In the genomic region with DNA sequence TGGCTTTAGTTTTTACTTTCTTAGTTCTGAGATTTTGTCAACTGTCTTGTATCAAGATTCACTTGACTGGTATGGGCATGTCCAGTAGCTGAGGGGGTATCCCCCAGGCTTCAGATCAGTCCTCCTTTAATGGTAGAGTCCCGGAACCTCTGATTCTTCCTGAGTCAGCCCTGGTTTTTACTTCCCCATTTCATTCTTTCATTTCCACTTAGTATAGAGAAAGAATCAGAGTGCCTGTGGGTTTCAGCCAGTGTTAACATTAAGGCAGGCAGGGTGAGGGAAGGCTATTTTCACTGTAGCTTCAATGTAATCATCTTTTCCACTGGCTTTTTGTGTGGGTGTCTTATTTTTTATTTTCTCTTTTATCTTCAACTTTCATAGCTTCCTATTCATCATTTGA, we compare ENCODE assay signal across 10 cellular contexts. TPM values are rescaled to one million over a fixed set of nuclear protein-coding genes. Genes with fewer than 3 reads are reported as not detected.
A peak's percentile ranks its signal among the peaks of the same experiment; 100 is the strongest.
DNase-seq lines count a peak whose midpoint lies in the region; ATAC-seq and TF ChIP-seq lines count a peak whose summit lies in the region.
"Had no signal": no experiment of that assay in that cellular context is flagged by ENCODE, and none has a peak within 500 bp of the region (broad histone marks: within the 10 kb centered on the region; RNA-seq: fewer than 3 reads in every experiment).

No MANE protein-coding gene starts in this region.

- peaks cover 3 to 20% of the 10 kb centered on the region in 2 donors for H3K27me3 Mint-ChIP-seq in CD8-positive, alpha-beta memory T cell
- no peaks in the 10 kb centered on the region for H3K27me3 Mint-ChIP-seq in nephron progenitor cell (ENCODE audit: low read depth, poor library complexity)

- H3K4me3 ChIP-seq in Karpas-422 (ENCODE audit: low read length), result peak overlapping the region; percentile 38
- no peak overlapping the region for H3K4me3 ChIP-seq in CD8-positive, alpha-beta memory T cell (ENCODE audit: low read length)
- H3K4me3 ChIP-seq: upper lobe of left lung had no signal

- no peaks in the 10 kb centered on the region for H3K27me3 ChIP-seq in Karpas-422 (ENCODE audit: low read length)
- H3K27me3 ChIP-seq in CD8-positive, alpha-beta memory T cell (ENCODE audit: insufficient read depth, low read length, poor library complexity, severe bottlenecking), result no peaks in the 10 kb centered on the region
- H3K27me3 ChIP-seq: upper lobe of left lung had no signal

- POLR2A ChIA-PET in CD8-positive, alpha-beta memory T cell (lab: Charles Lee), result interaction anchor here (0.7 kb wide), 1 partner anchor 235 kb away, joined by 3 read pairs; a partner anchor contains a TSS

- peak overlapping the region; percentile 51 for H3K4me2 ChIP-seq in Karpas-422 (ENCODE audit: low read depth, low read length, poor library complexity, severe bottlenecking)

- H3K9ac ChIP-seq in Karpas-422 (ENCODE audit: low read length), result peak overlapping the region; percentile 36

- peak overlapping the region; percentile 22; the same call in 1 of the 2 replicates for H2AFZ ChIP-seq in Karpas-422 (ENCODE audit: low read length)

- H3K4me1 ChIP-seq in Karpas-422 (ENCODE audit: low read length), result peaks cover 31% of the 10 kb centered on the region
- H3K4me1 ChIP-seq in CD8-positive, alpha-beta memory T cell (ENCODE audit: insufficient read depth, low read length), result no peaks in the 10 kb centered on the region
- H3K4me1 ChIP-seq: upper lobe of left lung had no signal

- peak overlapping the region in 1 of 8 donors; percentile 20 for H3K27ac Mint-ChIP-seq in CD8-positive, alpha-beta memory T cell
- no peak overlapping the region for H3K27ac Mint-ChIP-seq in nephron progenitor cell

- no peaks in the 10 kb centered on the region for H3K9me3 Mint-ChIP-seq in CD8-positive, alpha-beta memory T cell
- peaks cover 3% of the 10 kb centered on the region for H3K9me3 Mint-ChIP-seq in nephron progenitor cell

- intact Hi-C loops in posterior cingulate gyrus (cut with DNase I), result loop anchor here (10.0 kb wide), 1 partner anchor 232 kb away; a partner anchor contains a TSS

- CTCF ChIA-PET in CD8-positive, alpha-beta memory T cell (lab: Charles Lee), result interaction anchor here (1.4 kb wide), 1 partner anchor 12 kb away, joined by 3 read pairs; no protein-coding TSS in a partner anchor

- peak; percentile 28 for DNase-seq in activated CD4-positive, alpha-beta T cell treated with anti-CD3 and anti-CD28 coated beads for 48 hours
- DNase-seq in activated CD4-positive, alpha-beta T cell treated with anti-CD3 and anti-CD28 coated beads, Interleukin-2, amount 50 U/mL, for 1 hour, result no peak
- peak; percentile 75 for DNase-seq in Karpas-422
- DNase-seq in midbrain (lab: John Stamatoyannopoulos, UW), result peak; percentile 8
- no peak for DNase-seq in CD8-positive, alpha-beta memory T cell
- DNase-seq in posterior cingulate gyrus, result no peak
- no peak for DNase-seq in nephron progenitor cell
- DNase-seq: activated CD4-positive, alpha-beta T cell treated with anti-CD3 and anti-CD28 coated beads for 1 hour; upper lobe of left lung had no signal

- no peak overlapping the region for H3K4me3 Mint-ChIP-seq in CD8-positive, alpha-beta memory T cell
- H3K4me3 Mint-ChIP-seq in nephron progenitor cell, result no peak overlapping the region

- TF ChIP-seq CTCF in nephron progenitor cell (IDR thresholded peaks at IDR 0.05), result no peak

- no peaks in the 10 kb centered on the region; the same call in 1 of the 2 replicates for H3K36me3 ChIP-seq in Karpas-422 (ENCODE audit: insufficient read depth, low read length)
- H3K36me3 ChIP-seq in CD8-positive, alpha-beta memory T cell (ENCODE audit: insufficient read depth, low read length), result no peaks in the 10 kb centered on the region
- H3K36me3 ChIP-seq: upper lobe of left lung had no signal

- no peaks in the 10 kb centered on the region for H3K79me2 ChIP-seq in Karpas-422 (ENCODE audit: low read length)

- peak overlapping the region; percentile 19; the same call in 1 of the 2 replicates for H3K27ac ChIP-seq in Karpas-422 (ENCODE audit: low read length)
- H3K27ac ChIP-seq in CD8-positive, alpha-beta memory T cell (ENCODE audit: low read depth, low read length), result no peak overlapping the region
- H3K27ac ChIP-seq: upper lobe of left lung had no signal

- H4K20me1 ChIP-seq in Karpas-422 (ENCODE audit: insufficient read depth, low read depth, low read length), result no peaks in the 10 kb centered on the region

- H3K36me3 Mint-ChIP-seq in CD8-positive, alpha-beta memory T cell, result peaks cover 0 to 5% (median 2%) of the 10 kb centered on the region in 3 donors
- peaks cover 8% of the 10 kb centered on the region for H3K36me3 Mint-ChIP-seq in nephron progenitor cell (ENCODE audit: low read depth)

- H3K9me3 ChIP-seq in Karpas-422 (ENCODE audit: low read length), result no peaks in the 10 kb centered on the region
- H3K9me3 ChIP-seq in CD8-positive, alpha-beta memory T cell (ENCODE audit: low read length), result no peaks in the 10 kb centered on the region
- H3K9me3 ChIP-seq: upper lobe of left lung had no signal

- peaks cover 6 to 16% (median 11%) of the 10 kb centered on the region in 3 donors for H3K4me1 Mint-ChIP-seq in CD8-positive, alpha-beta memory T cell
- peaks cover 15% of the 10 kb centered on the region for H3K4me1 Mint-ChIP-seq in nephron progenitor cell

- no peaks in the 10 kb centered on the region for H3K9me2 ChIP-seq in Karpas-422 (replicated peaks; ENCODE audit: insufficient read depth, low read length)

- peak; percentile 99 for ATAC-seq in GM21825 (IDR thresholded peaks at IDR 0.05; ENCODE audit: unreplicated experiment)

RNA-seq across cellular contexts. Expression of a gene that starts 8.3 kb away (rescaled TPM):
- 30.2 and 80.6 TPM in 2 replicates for total RNA-seq in Karpas-422 (2014; rRNA removed; shearing (Covaris generic); ENCODE audit: low replicate concordance)
- total RNA-seq in CD8-positive, alpha-beta memory T cell, result 10 to 100 TPM; 13.8 to 17.4 TPM
- 35.9 TPM for polyA plus RNA-seq in CD8-positive, alpha-beta memory T cell

RNA-seq across cellular contexts. Expression of a gene that starts 44.2 kb away (rescaled TPM):
- total RNA-seq in Karpas-422 (2014; rRNA removed; shearing (Covaris generic); ENCODE audit: low replicate concordance), result not detected in 2 replicates
- total RNA-seq in CD8-positive, alpha-beta memory T cell, result not detected
- polyA plus RNA-seq in CD8-positive, alpha-beta memory T cell, result not detected
- total RNA-seq: upper lobe of left lung had no signal

Comparison
In these comparisons a context has a peak if more than half of its experiments do, and no peak if none do; other contexts are left out.
1. DNase-seq: peak in activated CD4-positive, alpha-beta T cell treated with anti-CD3 and anti-CD28 coated beads for 48 hours (single experiment), Karpas-422 (single experiment) and midbrain (single experiment); none in activated CD4-positive, alpha-beta T cell treated with anti-CD3 and anti-CD28 coated beads, Interleukin-2, amount 50 U/mL, for 1 hour (single experiment), CD8-positive, alpha-beta memory T cell (0 of 5), posterior cingulate gyrus (0 of 10) and nephron progenitor cell (single experiment).